ENCODE assay signal across 13 cellular contexts in genomic region chr1:200767326-200767725, GRCh38.
"Had no signal": no experiment of that assay in that cellular context is flagged by ENCODE, and none has a peak within 500 bp of the region (broad histone marks: within the 10 kb centered on the region; RNA-seq: fewer than 3 reads in every experiment).

No MANE protein-coding gene starts in this region.

- H3K27ac ChIP-seq: pancreas, sigmoid colon had no signal

- H3K4me1 Mint-ChIP-seq: activated B cell treated with CpG ODN at 0.5 μM for 24 hours; activated CD4-positive, alpha-beta T cell treated with anti-CD3 and anti-CD28 coated beads, Interleukin-2, amount 10 ng/mL, durations not matched to agents 24 days and 14 days; activated naive CD8-positive, alpha-beta T cell treated with anti-CD3 and anti-CD28 coated beads, Interleukin-2, amount 10 ng/mL, durations not matched to agents 7 days and 5 days; naive B cell had no signal

- H3K4me3 Mint-ChIP-seq: activated B cell treated with CpG ODN at 0.5 μM for 24 hours; activated CD4-positive, alpha-beta T cell treated with anti-CD3 and anti-CD28 coated beads, Interleukin-2, amount 10 ng/mL, durations not matched to agents 24 days and 14 days; activated naive CD8-positive, alpha-beta T cell treated with anti-CD3 and anti-CD28 coated beads, Interleukin-2, amount 10 ng/mL, durations not matched to agents 7 days and 5 days; naive B cell had no signal

- H3K4me1 ChIP-seq: pancreas had no signal

- H3K36me3 Mint-ChIP-seq: activated naive CD8-positive, alpha-beta T cell treated with anti-CD3 and anti-CD28 coated beads, Interleukin-2, amount 10 ng/mL, durations not matched to agents 7 days and 5 days; naive B cell had no signal

- H3K27ac Mint-ChIP-seq: activated B cell treated with CpG ODN at 0.5 μM for 24 hours; activated CD4-positive, alpha-beta T cell treated with anti-CD3 and anti-CD28 coated beads, Interleukin-2, amount 10 ng/mL, durations not matched to agents 24 days and 14 days; activated naive CD8-positive, alpha-beta T cell treated with anti-CD3 and anti-CD28 coated beads, Interleukin-2, amount 10 ng/mL, durations not matched to agents 7 days and 5 days; naive B cell had no signal

- ATAC-seq: esophagus mucosa, left colon, pancreas had no signal

- H3K9me3 Mint-ChIP-seq: activated B cell treated with CpG ODN at 0.5 μM for 24 hours; activated CD4-positive, alpha-beta T cell treated with anti-CD3 and anti-CD28 coated beads, Interleukin-2, amount 10 ng/mL, durations not matched to agents 24 days and 14 days; activated naive CD8-positive, alpha-beta T cell treated with anti-CD3 and anti-CD28 coated beads, Interleukin-2, amount 10 ng/mL, durations not matched to agents 7 days and 5 days; naive B cell had no signal

- DNase-seq: activated B cell treated with CpG ODN at 0.5 μM for 24 hours; activated CD4-positive, alpha-beta T cell treated with anti-CD3 and anti-CD28 coated beads, Interleukin-2, amount 10 ng/mL, durations not matched to agents 24 days and 14 days; activated CD8-positive, alpha-beta memory T cell treated with anti-CD3 and anti-CD28 coated beads, Interleukin-2, amount 50 U/mL, for 48 hours; activated naive CD8-positive, alpha-beta T cell treated with anti-CD3 and anti-CD28 coated beads, Interleukin-2, amount 10 ng/mL, durations not matched to agents 7 days and 5 days; aorta; left colon; naive B cell; pancreas; sigmoid colon; stimulated activated CD4-positive, alpha-beta T cell treated with anti-CD3 and anti-CD28 coated beads, Interleukin-2, amount 100 ng/mL, for 24 hours; T-helper 2 cell had no signal

- H3K27me3 Mint-ChIP-seq: activated CD4-positive, alpha-beta T cell treated with anti-CD3 and anti-CD28 coated beads, Interleukin-2, amount 10 ng/mL, durations not matched to agents 24 days and 14 days; activated naive CD8-positive, alpha-beta T cell treated with anti-CD3 and anti-CD28 coated beads, Interleukin-2, amount 10 ng/mL, durations not matched to agents 7 days and 5 days had no signal

- H3K27me3 ChIP-seq: pancreas, sigmoid colon had no signal

- H3K4me3 ChIP-seq: lung, pancreas, sigmoid colon had no signal

- H3K9me3 ChIP-seq: pancreas, sigmoid colon had no signal
